9 cellular contexts compared by ENCODE assay signal in genomic region chr10:119078422-119079179, GRCh38. TPM values are rescaled to one million over a fixed set of nuclear protein-coding genes. Genes with fewer than 3 reads are reported as not detected.
A peak's percentile ranks its signal among the peaks of the same experiment; 100 is the strongest.
DNase-seq lines count a peak whose midpoint lies in the region; ATAC-seq, FAIRE-seq and TF ChIP-seq lines count a peak whose summit lies in the region.
"Had no signal": no experiment of that assay in that cellular context is flagged by ENCODE, and none has a peak within 500 bp of the region (broad histone marks: within the 10 kb centered on the region; RNA-seq: fewer than 3 reads in every experiment).

No MANE protein-coding gene starts in this region.

- peak overlapping the region; percentile 98 for H3K27ac Mint-ChIP-seq in activated naive CD4-positive, alpha-beta T cell treated with anti-CD3 and anti-CD28 coated beads for 36 hours
- H3K27ac Mint-ChIP-seq in activated naive CD8-positive, alpha-beta T cell treated with anti-CD3 and anti-CD28 coated beads, Interleukin-2, amount 10 ng/mL, durations not matched to agents 7 days and 5 days = peak overlapping the region; percentile 6

- no peak overlapping the region for H2AFZ ChIP-seq in HepG2 (ENCODE audit: low read length)

- peaks cover 63% of the 10 kb centered on the region for H4K20me1 ChIP-seq in HepG2 (ENCODE audit: insufficient read depth, low read length)

- H3K79me2 ChIP-seq in HepG2 (ENCODE audit: insufficient read depth, low read length) = peaks cover 74% of the 10 kb centered on the region

- TF ChIP-seq EP300 in HepG2 (IDR thresholded peaks at IDR 0.05; ENCODE audit: low read depth in 2 of 2, low read length in 2 of 2) (no peak), HepG2 (CRISPR knock-in tag; IDR thresholded peaks at IDR 0.05; ENCODE audit: borderline replicate concordance) (no peak), upper lobe of left lung (IDR thresholded peaks at IDR 0.05) (no peak)

- H3K36me3 ChIP-seq in HepG2 (replicated peaks in 1 of 2; ENCODE audit: control insufficient read depth in 1 of 2, insufficient read depth in 2 of 2, low read length in 2 of 2) (peaks cover 2 to 6% of the 10 kb centered on the region in 2 experiments; a peak in 3 of 5 replicates), upper lobe of left lung (no peaks in the 10 kb centered on the region)

- no peaks in the 10 kb centered on the region for H3K9me3 Mint-ChIP-seq in activated naive CD4-positive, alpha-beta T cell treated with anti-CD3 and anti-CD28 coated beads for 36 hours
- no peaks in the 10 kb centered on the region for H3K9me3 Mint-ChIP-seq in activated naive CD8-positive, alpha-beta T cell treated with anti-CD3 and anti-CD28 coated beads, Interleukin-2, amount 10 ng/mL, durations not matched to agents 7 days and 5 days

- H3K27me3 ChIP-seq in HepG2 (ENCODE audit: control insufficient read depth in 1 of 2, insufficient read depth in 2 of 2, low read length in 2 of 2) (no peaks in the 10 kb centered on the region; a peak in 1 of 5 replicates), upper lobe of left lung (no peaks in the 10 kb centered on the region)

- peak overlapping the region; percentile 79 to 99 (median 90); a peak in 5 of 6 replicates for H3K4me3 ChIP-seq in HepG2 (replicated peaks in 1 of 3; ENCODE audit: insufficient read depth in 1 of 3, low read depth in 2 of 3, low read length in 3 of 3)
- H3K4me3 ChIP-seq in upper lobe of left lung = peak overlapping the region in 3 of 4 donors; percentile 81 to 98 (median 84)

- H3K9me3 ChIP-seq in HepG2 (ENCODE audit: low read length) (no peaks in the 10 kb centered on the region), upper lobe of left lung (no peaks in the 10 kb centered on the region)

- DNase-seq in activated naive CD4-positive, alpha-beta T cell treated with anti-CD3 and anti-CD28 coated beads for 36 hours = no peak
- DNase-seq in activated naive CD4-positive, alpha-beta T cell treated with anti-CD3 and anti-CD28 coated beads, Interleukin-2, amount 50 U/mL, for 16 hours = no peak
- no peak for DNase-seq in activated naive CD8-positive, alpha-beta T cell treated with anti-CD3 and anti-CD28 coated beads, Interleukin-2, amount 10 ng/mL, durations not matched to agents 7 days and 5 days
- DNase-seq in HepG2 (ENCODE audit: low spot score) = no peak
- no peak for DNase-seq in upper lobe of left lung
- no peak for DNase-seq in midbrain (lab: John Stamatoyannopoulos, UW)
- DNase-seq in NCI-H524 treated with DMSO at 0.1 percent for 48 hours (lab: John Stamatoyannopoulos, UW) = no peak
- DNase-seq: NCI-H2081 had no signal

- TF ChIP-seq POLR2A in HepG2 (IDR thresholded peaks at IDR 0.05; ENCODE audit: insufficient read depth in 1 of 2, low read depth in 2 of 2, low read length in 2 of 2) (no peak), upper lobe of left lung (IDR thresholded peaks at IDR 0.05) (no peak)

- H3K4me3 Mint-ChIP-seq in activated naive CD4-positive, alpha-beta T cell treated with anti-CD3 and anti-CD28 coated beads for 36 hours = peak overlapping the region; percentile 95
- H3K4me3 Mint-ChIP-seq in activated naive CD8-positive, alpha-beta T cell treated with anti-CD3 and anti-CD28 coated beads, Interleukin-2, amount 10 ng/mL, durations not matched to agents 7 days and 5 days = peak overlapping the region; percentile 95

- POLR2A ChIA-PET in activated naive CD8-positive, alpha-beta T cell treated with anti-CD3 and anti-CD28 coated beads, Interleukin-2, amount 10 ng/mL, durations not matched to agents 7 days and 5 days (lab: Charles Lee) = interaction anchor here (1.2 to 2.2 kb wide), 3 partner anchors 26 to 101 kb away, joined by 3 to 13 read pairs (median 4); partner anchors contain the start of gene DENND10
- POLR2A ChIA-PET in HepG2 (lab: Yijun Ruan, JAX) = interaction anchor here (0.5 to 3.3 kb wide), 3 partner anchors 26 to 329 kb away, joined by 3 to 26 read pairs (median 5); partner anchors contain the start of gene DENND10

- no peak for ATAC-seq in activated naive CD8-positive, alpha-beta T cell treated with anti-CD3 and anti-CD28 coated beads, Interleukin-2, amount 10 ng/mL, durations not matched to agents 7 days and 5 days (ENCODE audit: low read depth)
- no peak for ATAC-seq in HepG2
- ATAC-seq in upper lobe of left lung (ENCODE audit: low FRiP score in 2 of 2) = no peak
- ATAC-seq in GM19035 (IDR thresholded peaks at IDR 0.05; ENCODE audit: unreplicated experiment) = no peak

- in situ Hi-C loops in HepG2 (cut with HindIII; ENCODE audit: extremely low pct_ligation_motif_present, low pct_unique_long_range_greater_than_20kb) = loop anchor here (5.0 kb wide), 1 partner anchor 46 kb away; no protein-coding TSS in a partner anchor

- peaks cover 47% of the 10 kb centered on the region for H3K4me1 ChIP-seq in HepG2 (ENCODE audit: insufficient read depth, low read length)
- H3K4me1 ChIP-seq in upper lobe of left lung = peaks cover 33 to 60% (median 40%) of the 10 kb centered on the region in 4 donors

- WGBS in HepG2 (ENCODE audit: low lambda C conversion rate) = 8% methylated on average over 10 of the region's 10 CpGs
- WGBS in upper lobe of left lung, 2 donors = 30% methylated on average over 10 of the region's 10 CpGs

- FAIRE-seq in HepG2 (lab: Jason Lieb, UNC) = no peak

- H3K27ac ChIP-seq in HepG2 (ENCODE audit: extremely low read length, insufficient read depth, low read length) (peak overlapping the region; percentile 94), upper lobe of left lung (peak overlapping the region in 1 of 4 donors; percentile 99)

- no peak for TF ChIP-seq RAD21 in HepG2 (CRISPR knock-in tag; IDR thresholded peaks at IDR 0.05)

- peaks cover 46% of the 10 kb centered on the region for H3K4me1 Mint-ChIP-seq in activated naive CD4-positive, alpha-beta T cell treated with anti-CD3 and anti-CD28 coated beads for 36 hours (ENCODE audit: low read depth)
- peaks cover 40% of the 10 kb centered on the region for H3K4me1 Mint-ChIP-seq in activated naive CD8-positive, alpha-beta T cell treated with anti-CD3 and anti-CD28 coated beads, Interleukin-2, amount 10 ng/mL, durations not matched to agents 7 days and 5 days

- CTCF ChIA-PET in activated naive CD4-positive, alpha-beta T cell treated with anti-CD3 and anti-CD28 coated beads for 36 hours (lab: Charles Lee) = interaction anchor here (0.7 to 1.6 kb wide), 2 partner anchors 19 to 52 kb away, joined by 3 read pairs; no protein-coding TSS in a partner anchor
- CTCF ChIA-PET in HepG2 (lab: Yijun Ruan, JAX; ENCODE audit: low intra/inter-chr PET ratio, low total read pairs) = no interaction called here

- H3K27me3 Mint-ChIP-seq in activated naive CD4-positive, alpha-beta T cell treated with anti-CD3 and anti-CD28 coated beads for 36 hours (ENCODE audit: low read depth) = no peaks in the 10 kb centered on the region
- no peaks in the 10 kb centered on the region for H3K27me3 Mint-ChIP-seq in activated naive CD8-positive, alpha-beta T cell treated with anti-CD3 and anti-CD28 coated beads, Interleukin-2, amount 10 ng/mL, durations not matched to agents 7 days and 5 days

- intact Hi-C loops in activated naive CD4-positive, alpha-beta T cell treated with anti-CD3 and anti-CD28 coated beads for 36 hours (cut with micrococcal nuclease) = no loop called here
- intact Hi-C loops in HepG2 (cut with micrococcal nuclease; ENCODE audit: unreplicated experiment) = loop anchor here (5.0 kb wide), 1 partner anchor 46 kb away; no protein-coding TSS in a partner anchor

- peak overlapping the region; percentile 83 for H3K4me2 ChIP-seq in HepG2 (ENCODE audit: low read depth, low read length)

- H3K36me3 Mint-ChIP-seq in activated naive CD4-positive, alpha-beta T cell treated with anti-CD3 and anti-CD28 coated beads for 36 hours (ENCODE audit: low read depth) = peaks cover 38% of the 10 kb centered on the region
- H3K36me3 Mint-ChIP-seq in activated naive CD8-positive, alpha-beta T cell treated with anti-CD3 and anti-CD28 coated beads, Interleukin-2, amount 10 ng/mL, durations not matched to agents 7 days and 5 days = peaks cover 25% of the 10 kb centered on the region

- TSS peak; percentile 61 for BruUV-seq in HepG2 (replicated peaks; lab: Mats Ljungman, UMichigan)

- H3K9ac ChIP-seq in HepG2 (ENCODE audit: insufficient read depth, low read depth, low read length) = peak overlapping the region; percentile 95

- TF ChIP-seq CTCF in HepG2 (CRISPR knock-in tag; IDR thresholded peaks at IDR 0.05) = no peak
- TF ChIP-seq CTCF in upper lobe of left lung (IDR thresholded peaks at IDR 0.05) = no peak

RNA-seq across cellular contexts. Expression of gene EIF3A, which starts 2.0 kb away (rescaled TPM):
- total RNA-seq in activated naive CD4-positive, alpha-beta T cell treated with anti-CD3 and anti-CD28 coated beads for 36 hours = 100 to 1,000 TPM; 113 to 120 TPM
- 100 to 1,000 TPM; 105 to 111 TPM for total RNA-seq in activated naive CD8-positive, alpha-beta T cell treated with anti-CD3 and anti-CD28 coated beads, Interleukin-2, amount 10 ng/mL, durations not matched to agents 7 days and 5 days
- total RNA-seq in HepG2 (2016; rRNA removed; fragmentation: Illumina TruSeq; extraction: Trizol) = 117 and 168 TPM in 2 replicates
- 7.3 and 9.3 TPM in 2 replicates for total RNA-seq in HepG2 (2016; cell fraction: cytosol; rRNA removed; fragmentation: Illumina TruSeq; extraction: Trizol; ENCODE audit: low read depth)
- total RNA-seq in HepG2 (2016; cell fraction: insoluble cytoplasmic fraction; rRNA removed; fragmentation: Illumina TruSeq; extraction: Trizol) = 115 and 148 TPM in 2 replicates
- total RNA-seq in HepG2 (2016; cell fraction: membrane; rRNA removed; fragmentation: Illumina TruSeq; extraction: Trizol) = 23.1 and 23.6 TPM in 2 replicates
- total RNA-seq in HepG2 (2016; cell fraction: nucleus; rRNA removed; fragmentation: Illumina TruSeq; extraction: Trizol) = 102 and 106 TPM in 2 replicates
- 25.6 and 28.3 TPM in 2 replicates for polyA plus RNA-seq in HepG2 (2011; rRNA removed)
- 15.4 and 25.4 TPM in 2 replicates for polyA plus RNA-seq in HepG2 (2011; cell fraction: cytosol; rRNA removed)
- polyA plus RNA-seq in HepG2 (2011; cell fraction: nucleus; rRNA removed) = 26.1 and 34.0 TPM in 2 replicates
- polyA plus RNA-seq in HepG2 (2012) = 86.7 and 95.1 TPM in 2 replicates
- 2.7 and 3.3 TPM in 2 replicates for polyA plus RNA-seq in HepG2 (2016; cell fraction: cytosol; fragmentation: Illumina TruSeq; extraction: Trizol; ENCODE audit: low read depth)
- 125 and 133 TPM in 2 replicates for polyA plus RNA-seq in HepG2 (2016; cell fraction: insoluble cytoplasmic fraction; fragmentation: Illumina TruSeq; extraction: Trizol; ENCODE audit: low read depth)
- polyA plus RNA-seq in HepG2 (2016; cell fraction: membrane; fragmentation: Illumina TruSeq; extraction: Trizol; ENCODE audit: low read depth) = 6.3 and 7.4 TPM in 2 replicates
- 107 and 120 TPM in 2 replicates for polyA plus RNA-seq in HepG2 (2016; cell fraction: nucleus; fragmentation: Illumina TruSeq; extraction: Trizol; ENCODE audit: insufficient read depth, low read depth)
- polyA minus RNA-seq in HepG2 (2011; rRNA and poly(A)+ RNA removed; ENCODE audit: low replicate concordance) = 42.9 and 64.9 TPM in 2 replicates
- polyA minus RNA-seq in HepG2 (2011; cell fraction: cytosol; rRNA and poly(A)+ RNA removed) = 60.5 and 73.1 TPM in 2 replicates
- 107 and 117 TPM in 2 replicates for polyA minus RNA-seq in HepG2 (2011; cell fraction: nucleus; rRNA and poly(A)+ RNA removed)
- total RNA-seq in upper lobe of left lung = 100 to 1,000 TPM in 4 of 6 donors, 10 to 100 TPM in 2; 90.2 to 138 (median 107) TPM

RNA-seq across cellular contexts. Expression of gene DENND10, which starts 25.3 kb away (rescaled TPM):
- 10 to 100 TPM; 16.9 to 17.6 TPM for total RNA-seq in activated naive CD4-positive, alpha-beta T cell treated with anti-CD3 and anti-CD28 coated beads for 36 hours
- total RNA-seq in activated naive CD8-positive, alpha-beta T cell treated with anti-CD3 and anti-CD28 coated beads, Interleukin-2, amount 10 ng/mL, durations not matched to agents 7 days and 5 days = 10 to 100 TPM; 38.8 to 43.1 TPM
- total RNA-seq in HepG2 (2016; rRNA removed; fragmentation: Illumina TruSeq; extraction: Trizol) (43.7 and 55.1 TPM in 2 replicates), upper lobe of left lung (10 to 100 TPM; 17.8 to 53.5 (median 29.9) TPM)
- 60.9 and 63.9 TPM in 2 replicates for total RNA-seq in HepG2 (2016; cell fraction: cytosol; rRNA removed; fragmentation: Illumina TruSeq; extraction: Trizol; ENCODE audit: low read depth)
- total RNA-seq in HepG2 (2016; cell fraction: insoluble cytoplasmic fraction; rRNA removed; fragmentation: Illumina TruSeq; extraction: Trizol) = 41.2 and 59.1 TPM in 2 replicates
- 60.7 and 62.3 TPM in 2 replicates for total RNA-seq in HepG2 (2016; cell fraction: membrane; rRNA removed; fragmentation: Illumina TruSeq; extraction: Trizol)
- 30.6 and 33.8 TPM in 2 replicates for total RNA-seq in HepG2 (2016; cell fraction: nucleus; rRNA removed; fragmentation: Illumina TruSeq; extraction: Trizol)
- polyA plus RNA-seq in HepG2 (2011; rRNA removed) = 75.9 and 78.8 TPM in 2 replicates
- polyA plus RNA-seq in HepG2 (2011; cell fraction: cytosol; rRNA removed) = 55.4 and 68.0 TPM in 2 replicates
- 53.4 and 62.1 TPM in 2 replicates for polyA plus RNA-seq in HepG2 (2011; cell fraction: nucleus; rRNA removed)
- polyA plus RNA-seq in HepG2 (2012) = 48.6 and 60.7 TPM in 2 replicates
- polyA plus RNA-seq in HepG2 (2016; cell fraction: cytosol; fragmentation: Illumina TruSeq; extraction: Trizol; ENCODE audit: low read depth) = 54.2 and 68.0 TPM in 2 replicates
- 52.2 and 53.2 TPM in 2 replicates for polyA plus RNA-seq in HepG2 (2016; cell fraction: insoluble cytoplasmic fraction; fragmentation: Illumina TruSeq; extraction: Trizol; ENCODE audit: low read depth)
- polyA plus RNA-seq in HepG2 (2016; cell fraction: membrane; fragmentation: Illumina TruSeq; extraction: Trizol; ENCODE audit: low read depth) = 44.9 and 45.7 TPM in 2 replicates
- polyA plus RNA-seq in HepG2 (2016; cell fraction: nucleus; fragmentation: Illumina TruSeq; extraction: Trizol; ENCODE audit: insufficient read depth, low read depth) = 34.1 and 37.6 TPM in 2 replicates
- polyA minus RNA-seq in HepG2 (2011; rRNA and poly(A)+ RNA removed; ENCODE audit: low replicate concordance) = 36.0 and 110 TPM in 2 replicates
- 38.8 and 41.4 TPM in 2 replicates for polyA minus RNA-seq in HepG2 (2011; cell fraction: cytosol; rRNA and poly(A)+ RNA removed)
- 53.0 and 61.8 TPM in 2 replicates for polyA minus RNA-seq in HepG2 (2011; cell fraction: nucleus; rRNA and poly(A)+ RNA removed)

RNA-seq across cellular contexts. Expression of gene NANOS1, which starts 49.1 kb away (rescaled TPM):
- total RNA-seq in activated naive CD4-positive, alpha-beta T cell treated with anti-CD3 and anti-CD28 coated beads for 36 hours = under 1 TPM; 0.26 to 0.52 TPM
- total RNA-seq in activated naive CD8-positive, alpha-beta T cell treated with anti-CD3 and anti-CD28 coated beads, Interleukin-2, amount 10 ng/mL, durations not matched to agents 7 days and 5 days = under 1 TPM; 0.45 to 0.55 TPM
- total RNA-seq in HepG2 (2016; rRNA removed; fragmentation: Illumina TruSeq; extraction: Trizol) (1.5 and 1.7 TPM in 2 replicates), upper lobe of left lung (1 to 10 TPM in 3 of 6 donors, under 1 TPM in 1, not detected in 2; 0.69 to 3.0 (median 1.9) TPM)
- total RNA-seq in HepG2 (2016; cell fraction: cytosol; rRNA removed; fragmentation: Illumina TruSeq; extraction: Trizol; ENCODE audit: low read depth) = 1.5 and 2.2 TPM in 2 replicates
- 0.46 and 0.82 TPM in 2 replicates for total RNA-seq in HepG2 (2016; cell fraction: insoluble cytoplasmic fraction; rRNA removed; fragmentation: Illumina TruSeq; extraction: Trizol)
- total RNA-seq in HepG2 (2016; cell fraction: membrane; rRNA removed; fragmentation: Illumina TruSeq; extraction: Trizol) = 3.1 and 3.9 TPM in 2 replicates
- 1.2 and 2.1 TPM in 2 replicates for total RNA-seq in HepG2 (2016; cell fraction: nucleus; rRNA removed; fragmentation: Illumina TruSeq; extraction: Trizol)
- 1.7 and 2.2 TPM in 2 replicates for polyA plus RNA-seq in HepG2 (2011; rRNA removed)
- polyA plus RNA-seq in HepG2 (2011; cell fraction: cytosol; rRNA removed) = 1.4 and 1.9 TPM in 2 replicates
- 0.77 and 0.90 TPM in 2 replicates for polyA plus RNA-seq in HepG2 (2011; cell fraction: nucleus; rRNA removed)
- polyA plus RNA-seq in HepG2 (2012) = 1.0 and 1.9 TPM in 2 replicates
- polyA plus RNA-seq in HepG2 (2016; cell fraction: cytosol; fragmentation: Illumina TruSeq; extraction: Trizol; ENCODE audit: low read depth) = 4.2 and 4.6 TPM in 2 replicates
- polyA plus RNA-seq in HepG2 (2016; cell fraction: insoluble cytoplasmic fraction; fragmentation: Illumina TruSeq; extraction: Trizol; ENCODE audit: low read depth) = 0.90 and 1.9 TPM in 2 replicates
- polyA plus RNA-seq in HepG2 (2016; cell fraction: membrane; fragmentation: Illumina TruSeq; extraction: Trizol; ENCODE audit: low read depth) = 5.3 and 5.7 TPM in 2 replicates
- polyA plus RNA-seq in HepG2 (2016; cell fraction: nucleus; fragmentation: Illumina TruSeq; extraction: Trizol; ENCODE audit: insufficient read depth, low read depth) = 1.6 and 1.7 TPM in 2 replicates
- polyA minus RNA-seq in HepG2 (2011; rRNA and poly(A)+ RNA removed; ENCODE audit: low replicate concordance) = 0.76 and 1.8 TPM in 2 replicates
- 0.89 and 1.1 TPM in 2 replicates for polyA minus RNA-seq in HepG2 (2011; cell fraction: cytosol; rRNA and poly(A)+ RNA removed)
- 2.2 and 2.3 TPM in 2 replicates for polyA minus RNA-seq in HepG2 (2011; cell fraction: nucleus; rRNA and poly(A)+ RNA removed)
